18 cellular contexts compared by ENCODE assay signal in genomic region chr20:47566269-47566668, GRCh38.
A peak's percentile ranks its signal among the peaks of the same experiment; 100 is the strongest.
DNase-seq lines count a peak whose midpoint lies in the region; ATAC-seq, FAIRE-seq and TF ChIP-seq lines count a peak whose summit lies in the region.
"Had no signal": no experiment of that assay in that cellular context is flagged by ENCODE, and none has a peak within 500 bp of the region (broad histone marks: within the 10 kb centered on the region; RNA-seq: fewer than 3 reads in every experiment).

No MANE protein-coding gene starts in this region.

- peak overlapping the region; percentile 57 for H3K27ac Mint-ChIP-seq in activated CD4-positive, alpha-beta T cell treated with anti-CD3 and anti-CD28 coated beads, Interleukin-2, amount 10 ng/mL, durations not matched to agents 24 days and 14 days
- no peak overlapping the region for H3K27ac Mint-ChIP-seq in activated CD4-positive, alpha-beta T cell treated with anti-CD3 and anti-CD28 coated beads for 36 hours
- H3K27ac Mint-ChIP-seq in memory B cell, result peak overlapping the region; percentile 84
- peak overlapping the region; percentile 42 for H3K27ac Mint-ChIP-seq in stimulated activated naive B cell treated with anti-CD40 and anti-IgM and Interleukin-4, amounts not matched to agents 10 μg/mL and 1 μg/mL and 100 μg/mL, for 72 hours
- H3K27ac Mint-ChIP-seq: GM23338 had no signal

- H3K4me2 ChIP-seq in HepG2 (ENCODE audit: low read depth, low read length), result no peak overlapping the region
- H3K4me2 ChIP-seq: GM23338 had no signal

- TF ChIP-seq POLR2A in HepG2 (IDR thresholded peaks at IDR 0.05; ENCODE audit: insufficient read depth in 1 of 2, low read depth in 2 of 2, low read length in 2 of 2) (no peak), right lobe of liver (IDR thresholded peaks at IDR 0.05) (no peak)

- POLR2A ChIA-PET in activated CD4-positive, alpha-beta T cell treated with anti-CD3 and anti-CD28 coated beads for 36 hours (lab: Charles Lee), result no interaction called here
- POLR2A ChIA-PET in HepG2 (lab: Yijun Ruan, JAX), result interaction anchor here (1.1 kb wide), 1 partner anchor 11 kb away, joined by 4 read pairs; no protein-coding TSS in a partner anchor

- TF ChIP-seq EP300 in HepG2 (IDR thresholded peaks at IDR 0.05; ENCODE audit: low read depth in 2 of 2, low read length in 2 of 2) (no peak), HepG2 (CRISPR knock-in tag; IDR thresholded peaks at IDR 0.05; ENCODE audit: borderline replicate concordance) (no peak)

- no peak overlapping the region for H3K27ac ChIP-seq in HepG2 (ENCODE audit: extremely low read length, insufficient read depth, low read length)
- H3K27ac ChIP-seq in right lobe of liver, result no peak overlapping the region
- H3K27ac ChIP-seq in pancreas, result no peak overlapping the region
- H3K27ac ChIP-seq: BLaER1 had no signal

- no peak overlapping the region for H3K4me3 Mint-ChIP-seq in activated CD4-positive, alpha-beta T cell treated with anti-CD3 and anti-CD28 coated beads, Interleukin-2, amount 10 ng/mL, durations not matched to agents 24 days and 14 days
- no peak overlapping the region for H3K4me3 Mint-ChIP-seq in activated CD4-positive, alpha-beta T cell treated with anti-CD3 and anti-CD28 coated beads for 36 hours
- H3K4me3 Mint-ChIP-seq in memory B cell, result no peak overlapping the region
- H3K4me3 Mint-ChIP-seq in stimulated activated naive B cell treated with anti-CD40 and anti-IgM and Interleukin-4, amounts not matched to agents 10 μg/mL and 1 μg/mL and 100 μg/mL, for 72 hours, result no peak overlapping the region
- H3K4me3 Mint-ChIP-seq: CD8-positive, alpha-beta memory T cell; GM23338 had no signal

- in situ Hi-C loops in HepG2 (cut with HindIII; ENCODE audit: extremely low pct_ligation_motif_present, low pct_unique_long_range_greater_than_20kb), result no loop called here

- no peak for DNase-seq in activated CD4-positive, alpha-beta T cell treated with anti-CD3 and anti-CD28 coated beads, Interleukin-2, amount 10 ng/mL, durations not matched to agents 24 days and 14 days
- no peak for DNase-seq in activated CD4-positive, alpha-beta T cell treated with anti-CD3 and anti-CD28 coated beads for 36 hours
- DNase-seq in HepG2 (ENCODE audit: low spot score) (no peak), right lobe of liver (no peak), memory B cell (ENCODE audit: low spot score in 2 of 2) (no peak), pancreas (no peak), GM19238 (ENCODE audit: insufficient read length, low spot score) (no peak)
- no peak for DNase-seq in stimulated activated naive B cell treated with anti-CD40 and anti-IgM and Interleukin-4, amounts not matched to agents 10 μg/mL and 1 μg/mL and 100 μg/mL, for 72 hours
- DNase-seq: 8988T; CD8-positive, alpha-beta memory T cell; DMS79; NCI-H1436 treated with DMSO at 0.1 percent for 48 hours; NCI-H2029 treated with DMSO at 0.1 percent for 48 hours; NCI-H510A; NCI-H82 had no signal

- peaks cover 48% of the 10 kb centered on the region for H3K4me1 Mint-ChIP-seq in activated CD4-positive, alpha-beta T cell treated with anti-CD3 and anti-CD28 coated beads, Interleukin-2, amount 10 ng/mL, durations not matched to agents 24 days and 14 days
- peaks cover 61% of the 10 kb centered on the region for H3K4me1 Mint-ChIP-seq in activated CD4-positive, alpha-beta T cell treated with anti-CD3 and anti-CD28 coated beads for 36 hours
- peaks cover 46% of the 10 kb centered on the region for H3K4me1 Mint-ChIP-seq in memory B cell
- H3K4me1 Mint-ChIP-seq in stimulated activated naive B cell treated with anti-CD40 and anti-IgM and Interleukin-4, amounts not matched to agents 10 μg/mL and 1 μg/mL and 100 μg/mL, for 72 hours, result peaks cover 34 to 71% of the 10 kb centered on the region in 2 donors

- FAIRE-seq in HepG2 (lab: Jason Lieb, UNC) (no peak), pancreas (lab: Jason Lieb, UNC) (no peak)
- FAIRE-seq: D721Med had no signal

- H3K4me1 ChIP-seq in HepG2 (ENCODE audit: insufficient read depth, low read length) (peaks cover 52% of the 10 kb centered on the region), right lobe of liver (peaks cover 0 to 20% (median 3%) of the 10 kb centered on the region in 4 donors), pancreas (peaks cover 11 to 17% (median 16%) of the 10 kb centered on the region in 3 donors)

- no peak for TF ChIP-seq RAD21 in HepG2 (CRISPR knock-in tag; IDR thresholded peaks at IDR 0.05)

- H3K36me3 Mint-ChIP-seq in activated CD4-positive, alpha-beta T cell treated with anti-CD3 and anti-CD28 coated beads, Interleukin-2, amount 10 ng/mL, durations not matched to agents 24 days and 14 days (ENCODE audit: low read depth), result peaks cover 48% of the 10 kb centered on the region
- H3K36me3 Mint-ChIP-seq in activated CD4-positive, alpha-beta T cell treated with anti-CD3 and anti-CD28 coated beads for 36 hours (ENCODE audit: low read depth), result peaks cover 42% of the 10 kb centered on the region
- peaks cover 20% of the 10 kb centered on the region for H3K36me3 Mint-ChIP-seq in memory B cell
- H3K36me3 Mint-ChIP-seq in stimulated activated naive B cell treated with anti-CD40 and anti-IgM and Interleukin-4, amounts not matched to agents 10 μg/mL and 1 μg/mL and 100 μg/mL, for 72 hours, result peaks cover 40 to 66% of the 10 kb centered on the region in 2 donors

- no peak for ATAC-seq in activated CD4-positive, alpha-beta T cell treated with anti-CD3 and anti-CD28 coated beads for 36 hours
- no peak for ATAC-seq in HepG2
- no peak for ATAC-seq in right lobe of liver
- no peak for ATAC-seq in memory B cell (ENCODE audit: low read depth)
- ATAC-seq in stimulated activated naive B cell treated with anti-CD40 and anti-IgM and Interleukin-4, amounts not matched to agents 10 μg/mL and 1 μg/mL and 100 μg/mL, for 72 hours (replicated peaks), result no peak
- ATAC-seq in pancreas, result no peak
- ATAC-seq: GM23338 had no signal

- peaks cover 3% of the 10 kb centered on the region for H3K9me3 Mint-ChIP-seq in activated CD4-positive, alpha-beta T cell treated with anti-CD3 and anti-CD28 coated beads, Interleukin-2, amount 10 ng/mL, durations not matched to agents 24 days and 14 days
- peaks cover 3% of the 10 kb centered on the region for H3K9me3 Mint-ChIP-seq in activated CD4-positive, alpha-beta T cell treated with anti-CD3 and anti-CD28 coated beads for 36 hours (ENCODE audit: low read depth)
- peaks cover 2% of the 10 kb centered on the region for H3K9me3 Mint-ChIP-seq in memory B cell
- H3K9me3 Mint-ChIP-seq in stimulated activated naive B cell treated with anti-CD40 and anti-IgM and Interleukin-4, amounts not matched to agents 10 μg/mL and 1 μg/mL and 100 μg/mL, for 72 hours, result peaks cover 0 to 4% of the 10 kb centered on the region in 2 donors

- H2AFZ ChIP-seq in HepG2 (ENCODE audit: low read length), result no peak overlapping the region
- H2AFZ ChIP-seq: GM23338 had no signal

- TF ChIP-seq CTCF in HepG2 (CRISPR knock-in tag; IDR thresholded peaks at IDR 0.05) (no peak), right lobe of liver (IDR thresholded peaks at IDR 0.05) (no peak), pancreas (IDR thresholded peaks at IDR 0.05) (no peak)

- H3K27me3 ChIP-seq in HepG2 (ENCODE audit: control insufficient read depth in 1 of 2, insufficient read depth in 2 of 2, low read length in 2 of 2) (no peaks in the 10 kb centered on the region), right lobe of liver (no peaks in the 10 kb centered on the region), pancreas (no peaks in the 10 kb centered on the region)
- H3K27me3 ChIP-seq: BLaER1 had no signal

- H3K36me3 ChIP-seq in HepG2 (replicated peaks in 1 of 2; ENCODE audit: control insufficient read depth in 1 of 2, insufficient read depth in 2 of 2, low read length in 2 of 2) (peaks cover 0 to 1% of the 10 kb centered on the region in 2 experiments; a peak in 1 of 5 replicates), right lobe of liver (no peaks in the 10 kb centered on the region), pancreas (no peaks in the 10 kb centered on the region)

- H3K9me3 ChIP-seq in HepG2 (ENCODE audit: low read length), result peaks cover 2% of the 10 kb centered on the region
- no peaks in the 10 kb centered on the region for H3K9me3 ChIP-seq in right lobe of liver
- no peaks in the 10 kb centered on the region for H3K9me3 ChIP-seq in pancreas

- no peaks in the 10 kb centered on the region for H3K27me3 Mint-ChIP-seq in activated CD4-positive, alpha-beta T cell treated with anti-CD3 and anti-CD28 coated beads, Interleukin-2, amount 10 ng/mL, durations not matched to agents 24 days and 14 days
- no peaks in the 10 kb centered on the region for H3K27me3 Mint-ChIP-seq in activated CD4-positive, alpha-beta T cell treated with anti-CD3 and anti-CD28 coated beads for 36 hours
- no peaks in the 10 kb centered on the region for H3K27me3 Mint-ChIP-seq in memory B cell
- no peaks in the 10 kb centered on the region for H3K27me3 Mint-ChIP-seq in stimulated activated naive B cell treated with anti-CD40 and anti-IgM and Interleukin-4, amounts not matched to agents 10 μg/mL and 1 μg/mL and 100 μg/mL, for 72 hours
- H3K27me3 Mint-ChIP-seq: CD8-positive, alpha-beta memory T cell had no signal

- WGBS in HepG2 (ENCODE audit: low lambda C conversion rate), result 96% methylated on average over 5 of the region's 5 CpGs
- WGBS in right lobe of liver (ENCODE audit: insufficient coverage, low coverage, low lambda C conversion rate, missing lambda C conversion rate), result 97% methylated on average over 4 of the region's 5 CpGs
- 91 to 96% methylated on average over 5 of the region's 5 CpGs for WGBS in pancreas, 2 donors

- peaks cover 95% of the 10 kb centered on the region for H3K79me2 ChIP-seq in HepG2 (ENCODE audit: insufficient read depth, low read length)

- no peak overlapping the region for H3K9ac ChIP-seq in HepG2 (ENCODE audit: insufficient read depth, low read depth, low read length)
- H3K9ac ChIP-seq: BLaER1 had no signal

- H4K20me1 ChIP-seq in HepG2 (ENCODE audit: insufficient read depth, low read length), result peaks cover 4% of the 10 kb centered on the region; the same call in 1 of the 2 replicates

- CTCF ChIA-PET in activated CD4-positive, alpha-beta T cell treated with anti-CD3 and anti-CD28 coated beads for 36 hours (lab: Charles Lee), result interaction anchor here (0.6 to 1.8 kb wide), 4 partner anchors 14 to 58 kb away, joined by 3 to 7 read pairs (median 3); no protein-coding TSS in a partner anchor
- CTCF ChIA-PET in HepG2 (lab: Yijun Ruan, JAX; ENCODE audit: low intra/inter-chr PET ratio, low total read pairs), result no interaction called here

- BruUV-seq in HepG2 (replicated peaks; lab: Mats Ljungman, UMichigan), result no TSS peak

- intact Hi-C loops in activated CD4-positive, alpha-beta T cell treated with anti-CD3 and anti-CD28 coated beads, Interleukin-2, amount 10 ng/mL, durations not matched to agents 24 days and 14 days (cut with micrococcal nuclease), result loop anchor here (5.0 kb wide), 1 partner anchor 36 kb away; no protein-coding TSS in a partner anchor
- intact Hi-C loops in activated CD4-positive, alpha-beta T cell treated with anti-CD3 and anti-CD28 coated beads for 36 hours (cut with DNase I, micrococcal nuclease), result no loop called here
- intact Hi-C loops in HepG2 (cut with micrococcal nuclease; ENCODE audit: unreplicated experiment) (no loop called here), right lobe of liver (cut with DNase I) (no loop called here), pancreas (cut with DNase I) (no loop called here)

- H3K4me3 ChIP-seq in HepG2 (replicated peaks in 1 of 3; ENCODE audit: insufficient read depth in 1 of 3, low read depth in 2 of 3, low read length in 3 of 3) (no peak overlapping the region), right lobe of liver (no peak overlapping the region), pancreas (no peak overlapping the region)
- H3K4me3 ChIP-seq: BLaER1, GM23338 had no signal
